8 cellular contexts compared by ENCODE assay signal in the genomic region with DNA sequence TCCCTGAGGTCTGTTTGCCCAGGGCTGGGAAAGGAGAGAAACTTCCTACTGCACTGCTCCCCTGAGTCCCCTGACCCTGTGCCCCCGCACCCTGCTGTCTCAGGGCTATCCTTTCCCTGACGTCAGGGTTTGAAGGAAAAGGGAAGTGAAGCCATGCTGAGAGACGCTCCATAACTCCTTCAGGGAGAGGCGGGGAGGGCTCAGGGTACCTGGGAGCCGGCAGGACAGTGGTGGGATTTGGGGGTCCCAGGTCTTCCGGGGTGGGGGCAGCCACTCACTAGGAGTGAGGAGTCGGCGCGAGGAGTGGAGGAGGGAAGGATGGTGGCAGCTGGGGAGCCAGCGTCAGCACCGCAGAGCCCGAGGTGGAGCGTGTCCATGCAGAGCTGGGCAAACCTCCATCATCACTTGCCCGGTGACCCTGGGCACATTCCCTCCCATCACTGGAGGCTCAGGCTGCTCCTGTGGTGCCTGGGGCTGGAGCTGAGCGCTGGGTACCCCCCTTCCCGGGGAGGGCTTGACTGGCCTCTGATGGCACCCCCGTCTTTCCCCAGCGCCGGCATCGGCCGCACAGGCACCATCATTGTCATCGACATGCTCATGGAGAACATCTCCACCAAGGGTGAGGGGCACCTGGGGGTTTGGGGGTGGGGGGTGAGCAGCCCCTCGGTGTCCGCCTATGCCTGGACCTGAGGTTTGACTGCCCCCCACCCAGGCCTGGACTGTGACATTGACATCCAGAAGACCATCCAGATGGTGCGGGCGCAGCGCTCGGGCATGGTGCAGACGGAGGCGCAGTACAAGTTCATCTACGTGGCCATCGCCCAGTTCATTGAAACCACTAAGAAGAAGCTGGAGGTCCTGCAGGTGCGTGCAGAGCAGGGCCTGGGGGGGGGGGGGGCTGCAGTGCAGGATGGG. TPM values are rescaled to one million over a fixed set of nuclear protein-coding genes. Genes with fewer than 3 reads are reported as not detected.
DNase-seq lines count a peak whose midpoint lies in the region; ATAC-seq and TF ChIP-seq lines count a peak whose summit lies in the region.

No MANE protein-coding gene starts in this region.

- peaks cover 82% of the 10 kb centered on the region for H3K4me1 Mint-ChIP-seq in activated CD8-positive, alpha-beta memory T cell treated with anti-CD3 and anti-CD28 coated beads, Interleukin-2, amount 10 ng/mL, durations not matched to agents 7 days and 5 days

- H3K27me3 Mint-ChIP-seq in activated CD8-positive, alpha-beta memory T cell treated with anti-CD3 and anti-CD28 coated beads, Interleukin-2, amount 10 ng/mL, durations not matched to agents 7 days and 5 days = no peaks in the 10 kb centered on the region

- ATAC-seq in activated CD8-positive, alpha-beta memory T cell treated with anti-CD3 and anti-CD28 coated beads, Interleukin-2, amount 10 ng/mL, durations not matched to agents 7 days and 5 days = no peak

- H3K4me1 ChIP-seq in suprapubic skin = peaks cover 63% of the 10 kb centered on the region

- no peaks in the 10 kb centered on the region for H3K9me3 Mint-ChIP-seq in activated CD8-positive, alpha-beta memory T cell treated with anti-CD3 and anti-CD28 coated beads, Interleukin-2, amount 10 ng/mL, durations not matched to agents 7 days and 5 days (ENCODE audit: low read depth)

- CTCF ChIA-PET in activated CD8-positive, alpha-beta memory T cell treated with anti-CD3 and anti-CD28 coated beads, Interleukin-2, amount 10 ng/mL, durations not matched to agents 7 days and 5 days (lab: Charles Lee) = interaction anchor here (1.3 to 13.5 kb wide), 9 partner anchors 10 to 206 kb away, joined by 3 to 709 read pairs (median 8); a partner anchor contains a TSS

- H3K4me3 ChIP-seq in suprapubic skin = no peak overlapping the region

- H3K27me3 ChIP-seq in suprapubic skin = no peaks in the 10 kb centered on the region

- peak overlapping the region; percentile 40 for H3K27ac ChIP-seq in suprapubic skin

- TF ChIP-seq EP300 in suprapubic skin (IDR thresholded peaks at IDR 0.05) = no peak

- 84% methylated on average over 20 of the region's 33 CpGs for WGBS in suprapubic skin

- no peak for TF ChIP-seq CTCF in suprapubic skin (IDR thresholded peaks at IDR 0.05)

- peak overlapping the region; percentile 79 for H3K4me3 Mint-ChIP-seq in activated CD8-positive, alpha-beta memory T cell treated with anti-CD3 and anti-CD28 coated beads, Interleukin-2, amount 10 ng/mL, durations not matched to agents 7 days and 5 days

- DNase-seq in activated CD8-positive, alpha-beta memory T cell treated with anti-CD3 and anti-CD28 coated beads, Interleukin-2, amount 10 ng/mL, durations not matched to agents 7 days and 5 days = no peak
- no peak for DNase-seq in activated CD8-positive, alpha-beta memory T cell treated with anti-CD3 and anti-CD28 coated beads for 24 hours
- DNase-seq in NOMO-1 (lab: John Stamatoyannopoulos, UW; ENCODE audit: unreplicated experiment in 2 of 2) (peak; percentile 77 to 80), germinal center (ENCODE audit: low spot score) (peak; percentile 65), suprapubic skin (ENCODE audit: low spot score in 2 of 2) (peak in 1 of 2 donors; percentile 67), NCI-H1694 (lab: John Stamatoyannopoulos, UW) (no peak), KG1 (lab: John Stamatoyannopoulos, UW) (no peak), NCI-H2171 treated with DMSO at 0.1 percent for 48 hours (lab: John Stamatoyannopoulos, UW) (no peak)

- H3K36me3 ChIP-seq in suprapubic skin = peaks cover 7% of the 10 kb centered on the region

- no peak for TF ChIP-seq POLR2A in suprapubic skin (IDR thresholded peaks at IDR 0.05)

- H3K9me3 ChIP-seq in suprapubic skin = no peaks in the 10 kb centered on the region

- H3K36me3 Mint-ChIP-seq in activated CD8-positive, alpha-beta memory T cell treated with anti-CD3 and anti-CD28 coated beads, Interleukin-2, amount 10 ng/mL, durations not matched to agents 7 days and 5 days = peaks cover 61% of the 10 kb centered on the region

- H3K27ac Mint-ChIP-seq in activated CD8-positive, alpha-beta memory T cell treated with anti-CD3 and anti-CD28 coated beads, Interleukin-2, amount 10 ng/mL, durations not matched to agents 7 days and 5 days = peak overlapping the region; percentile 96

RNA-seq across cellular contexts. Expression of a gene that starts 8.5 kb away (rescaled TPM):
- total RNA-seq in activated CD8-positive, alpha-beta memory T cell treated with anti-CD3 and anti-CD28 coated beads, Interleukin-2, amount 10 ng/mL, durations not matched to agents 7 days and 5 days = 100 to 1,000 TPM; 283 to 367 TPM
- 10 to 100 TPM; 18.5 to 59.1 (median 39.4) TPM for total RNA-seq in suprapubic skin

RNA-seq across cellular contexts. Expression of a gene that starts 10.8 kb away (rescaled TPM):
- 100 to 1,000 TPM; 211 to 271 TPM for total RNA-seq in activated CD8-positive, alpha-beta memory T cell treated with anti-CD3 and anti-CD28 coated beads, Interleukin-2, amount 10 ng/mL, durations not matched to agents 7 days and 5 days
- total RNA-seq in suprapubic skin = 100 to 1,000 TPM; 161 to 232 (median 207) TPM

RNA-seq across cellular contexts. Expression of a gene that starts 11.1 kb away (rescaled TPM):
- total RNA-seq in activated CD8-positive, alpha-beta memory T cell treated with anti-CD3 and anti-CD28 coated beads, Interleukin-2, amount 10 ng/mL, durations not matched to agents 7 days and 5 days = 10 to 100 TPM; 59.9 to 69.5 TPM
- 10 to 100 TPM; 12.3 to 27.0 (median 22.1) TPM for total RNA-seq in suprapubic skin

RNA-seq across cellular contexts. Expression of a gene that starts 15.8 kb away (rescaled TPM):
- 100 to 1,000 TPM; 120 to 132 TPM for total RNA-seq in activated CD8-positive, alpha-beta memory T cell treated with anti-CD3 and anti-CD28 coated beads, Interleukin-2, amount 10 ng/mL, durations not matched to agents 7 days and 5 days
- total RNA-seq in suprapubic skin = 100 to 1,000 TPM; 251 to 495 (median 436) TPM

RNA-seq across cellular contexts. Expression of a gene that starts 16.0 kb away (rescaled TPM):
- not detected for total RNA-seq in activated CD8-positive, alpha-beta memory T cell treated with anti-CD3 and anti-CD28 coated beads, Interleukin-2, amount 10 ng/mL, durations not matched to agents 7 days and 5 days
- not detected for total RNA-seq in suprapubic skin

Comparison
In these comparisons a context has a peak if more than half of its experiments do, and no peak if none do; other contexts are left out.
1. DNase-seq: peak in NOMO-1 (2 of 2) and germinal center (single experiment); none in activated CD8-positive, alpha-beta memory T cell treated with anti-CD3 and anti-CD28 coated beads, Interleukin-2, amount 10 ng/mL, durations not matched to agents 7 days and 5 days (single experiment), activated CD8-positive, alpha-beta memory T cell treated with anti-CD3 and anti-CD28 coated beads for 24 hours (single experiment), NCI-H1694 (single experiment), KG1 (single experiment) and NCI-H2171 treated with DMSO at 0.1 percent for 48 hours (single experiment).
2. RNA of a gene that starts 8.5 kb away (total RNA-seq): 283 to 367 TPM in activated CD8-positive, alpha-beta memory T cell treated with anti-CD3 and anti-CD28 coated beads, Interleukin-2, amount 10 ng/mL, durations not matched to agents 7 days and 5 days; 18.5 to 59.1 TPM in suprapubic skin; every median in the first group is over 4 times any median in the second.